In the genomic region with DNA sequence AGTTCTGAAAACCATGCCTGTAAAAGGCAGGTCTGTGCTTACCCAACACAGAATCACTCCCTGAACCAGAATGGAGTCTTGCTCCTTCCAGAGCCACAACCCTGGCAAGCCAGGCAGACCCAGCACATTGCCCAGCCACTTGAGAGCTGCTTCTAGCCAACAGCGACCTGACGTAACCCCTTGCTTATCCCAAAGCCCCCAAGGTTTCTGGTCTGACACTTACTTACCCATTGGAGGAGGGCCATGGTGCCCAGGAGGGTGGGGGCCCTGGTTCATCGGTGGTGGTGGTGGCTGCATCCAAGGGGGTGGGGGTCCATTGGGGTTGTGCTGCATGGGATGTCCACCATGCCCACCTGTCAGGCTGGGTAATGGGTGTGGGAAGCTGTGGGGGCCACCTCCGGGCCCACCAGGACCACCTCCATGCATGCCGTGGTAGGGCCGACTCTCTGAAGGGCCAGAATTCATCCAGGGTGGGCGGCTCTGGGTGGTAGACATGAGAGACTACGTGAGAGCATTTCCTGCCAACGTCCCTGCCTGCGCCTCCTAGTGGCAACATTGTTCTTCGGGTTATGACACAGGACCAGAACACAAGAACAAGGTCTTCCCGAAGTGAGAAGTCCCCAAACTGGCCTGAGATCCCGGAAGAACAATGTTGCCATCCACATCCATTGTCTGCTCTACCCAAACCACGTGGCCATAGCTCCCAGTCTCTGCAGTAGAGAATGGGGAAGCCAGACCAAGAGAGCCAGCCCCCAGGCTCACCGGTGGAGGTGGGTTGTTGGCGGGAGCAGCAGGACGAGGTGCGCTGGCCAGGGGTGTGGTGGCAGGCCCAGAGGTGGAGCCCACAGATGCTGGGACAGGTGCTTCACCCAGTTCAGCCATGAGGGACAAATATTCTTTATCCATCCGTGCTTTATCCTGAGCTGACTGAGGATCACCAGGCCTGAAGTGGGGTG, we compare ENCODE assay signal across 8 cellular contexts. TPM values are rescaled to one million over a fixed set of nuclear protein-coding genes. Genes with fewer than 3 reads are reported as not detected.
DNase-seq lines count a peak whose midpoint lies in the region; ATAC-seq and TF ChIP-seq lines count a peak whose summit lies in the region.

No MANE protein-coding gene starts in this region.

- peak; percentile 75 for TF ChIP-seq CTCF in GM13977 (IDR thresholded peaks at IDR 0.05; ENCODE audit: extremely low read depth, insufficient read depth, missing control alignments)

- peak; percentile 4 for ATAC-seq in sciatic nerve
- no peak for ATAC-seq in HG03378 (IDR thresholded peaks at IDR 0.05; ENCODE audit: unreplicated experiment)
- no peak for ATAC-seq in HG03460 (IDR thresholded peaks at IDR 0.05; ENCODE audit: unreplicated experiment)

- intact Hi-C loops in cardiac septum (cut with DNase I) (no loop called here), sciatic nerve (cut with DNase I) (no loop called here)

- DNase-seq in AG08395 (ENCODE audit: low spot score) (peak; percentile 48), GM13977 (ENCODE audit: low spot score) (peak; percentile 58), RPMI7951 (ENCODE audit: low read depth) (peak; percentile 52), cardiac septum (ENCODE audit: low spot score) (peak; percentile 84), sciatic nerve (ENCODE audit: low spot score) (peak; percentile 80)
- peak; percentile 83 for DNase-seq in activated gamma-delta T cell treated with anti-CD3 and anti-CD28 coated beads, Interleukin-2, amount 50 U/mL, for 16 hours (ENCODE audit: low read depth)

- in situ Hi-C loops in GM13977 (cut with MboI; ENCODE audit: low pct_unique_long_range_greater_than_20kb, low sequenced_read_pairs, unreplicated experiment), result no loop called here

RNA-seq across cellular contexts. Expression of gene PYGM, which starts 7.8 kb away (rescaled TPM):
- total RNA-seq in RPMI7951 (2014; rRNA removed; shearing (Covaris generic)), result not detected in 2 replicates
- total RNA-seq in cardiac septum, result 42.5 TPM
- total RNA-seq in sciatic nerve, result 8.1 TPM

RNA-seq across cellular contexts. Expression of gene SF1, which starts 10.7 kb away (rescaled TPM):
- 62.6 and 64.1 TPM in 2 replicates for total RNA-seq in RPMI7951 (2014; rRNA removed; shearing (Covaris generic))
- total RNA-seq in cardiac septum, result 175 TPM
- 366 TPM for total RNA-seq in sciatic nerve

RNA-seq across cellular contexts. Expression of gene RASGRP2, which starts 23.7 kb away (rescaled TPM):
- not detected in 2 replicates for total RNA-seq in RPMI7951 (2014; rRNA removed; shearing (Covaris generic))
- total RNA-seq in cardiac septum, result 30.8 TPM
- total RNA-seq in sciatic nerve, result 39.7 TPM

RNA-seq across cellular contexts. Expression of gene MAP4K2, which starts 35.4 kb away (rescaled TPM):
- total RNA-seq in RPMI7951 (2014; rRNA removed; shearing (Covaris generic)), result 13.9 and 16.1 TPM in 2 replicates
- total RNA-seq in cardiac septum, result 6.7 TPM
- total RNA-seq in sciatic nerve, result 18.0 TPM

RNA-seq across cellular contexts. Expression of gene MEN1, which starts 42.7 kb away (rescaled TPM):
- total RNA-seq in RPMI7951 (2014; rRNA removed; shearing (Covaris generic)), result 11.7 and 14.8 TPM in 2 replicates
- total RNA-seq in cardiac septum (8.6 TPM), sciatic nerve (17.7 TPM)

Comparison
In these comparisons a context has a peak if more than half of its experiments do, and no peak if none do; other contexts are left out.
1. RNA of gene RASGRP2, which starts 23.7 kb away (total RNA-seq): 39.7 TPM in sciatic nerve (single experiment) and 30.8 TPM in cardiac septum (single experiment); not detected in RPMI7951; every median in the first group is over 10 times any median in the second.
2. Peak in every context shown above with its lines, with median percentiles within 50 percentile points of each other: DNase-seq.